In genomic region chr18:74896390-74896991, GRCh38 we compare ENCODE assay signal across 8 cellular contexts.
A peak's percentile ranks its signal among the peaks of the same experiment; 100 is the strongest.
DNase-seq lines count a peak whose midpoint lies in the region; ATAC-seq and TF ChIP-seq lines count a peak whose summit lies in the region.

No MANE protein-coding gene starts in this region.

- CTCF ChIA-PET in RWPE1 (lab: Yijun Ruan, JAX): interaction anchor here (0.5 to 0.9 kb wide), 4 partner anchors 145 to 1575 kb away, joined by 3 to 4 read pairs (median 3); no protein-coding TSS in a partner anchor
- CTCF ChIA-PET in mammary epithelial cell (lab: Charles Lee; ENCODE audit: low non-redundant PET): interaction anchor here (0.6 to 0.7 kb wide), 3 partner anchors 67 to 350 kb away, joined by 3 to 6 read pairs (median 4); no protein-coding TSS in a partner anchor

- H2AFZ ChIP-seq in mammary epithelial cell (ENCODE audit: low read depth, low read length): peak overlapping the region; percentile 55

- dilution Hi-C loops in mammary epithelial cell (cut with HindIII; ENCODE audit: low sequenced_read_pairs): no loop called here

- POLR2A ChIA-PET in RWPE1 (lab: Yijun Ruan, JAX; ENCODE audit: low non-redundant PET): no interaction called here

- peak; percentile 72 for ATAC-seq in GM19467 (IDR thresholded peaks at IDR 0.05; ENCODE audit: unreplicated experiment)
- ATAC-seq in lower lobe of right lung: peak; percentile 71 to 95

- H3K27ac ChIP-seq in RWPE1 (no peak overlapping the region), mammary epithelial cell (ENCODE audit: insufficient read depth, low read depth, low read length) (no peak overlapping the region), lower lobe of right lung (no peak overlapping the region), transverse colon (no peak overlapping the region)

- in situ Hi-C loops in mammary epithelial cell (cut with MboI; ENCODE audit: low sequenced_read_pairs in 2 of 2): no loop called here
- in situ Hi-C loops in transverse colon (cut with MboI; ENCODE audit: low pct_ligation_motif_present in 1 of 4, low pct_unique_long_range_greater_than_20kb in 1 of 4, low sequenced_read_pairs in 3 of 4): loop anchor here in 1 of 4 donors (25.0 kb wide), 1 partner anchor 591 kb away; no protein-coding TSS in a partner anchor

- H3K4me2 ChIP-seq in mammary epithelial cell (ENCODE audit: insufficient read depth, low read depth, low read length): no peak overlapping the region

- intact Hi-C loops in mammary epithelial cell (cut with micrococcal nuclease): loop anchor here (1.0 to 10.0 kb wide), 6 partner anchors 68 to 1358 kb away; no protein-coding TSS in a partner anchor
- intact Hi-C loops in lower lobe of right lung (cut with DNase I): loop anchor here (10.0 kb wide), 1 partner anchor 578 kb away; no protein-coding TSS in a partner anchor
- intact Hi-C loops in transverse colon (cut with DNase I; ENCODE audit: low total_unique reads): loop anchor here (5.0 kb wide), 1 partner anchor 604 kb away; the partner anchor contains the start of gene CYB5A

- peaks cover 6% of the 10 kb centered on the region for H3K4me1 ChIP-seq in mammary epithelial cell (ENCODE audit: insufficient read depth, low read length)
- peaks cover 4% of the 10 kb centered on the region for H3K4me1 ChIP-seq in lower lobe of right lung
- peaks cover 0 to 8% (median 0%) of the 10 kb centered on the region in 4 donors for H3K4me1 ChIP-seq in transverse colon

- H3K9me3 ChIP-seq in mammary epithelial cell (replicated peaks; ENCODE audit: insufficient read depth, low read length): no peaks in the 10 kb centered on the region
- H3K9me3 ChIP-seq in lower lobe of right lung: no peaks in the 10 kb centered on the region
- H3K9me3 ChIP-seq in transverse colon: no peaks in the 10 kb centered on the region

- no peak overlapping the region for H3K9ac ChIP-seq in mammary epithelial cell (ENCODE audit: insufficient read depth, low read length)

- peak; percentile 79 for TF ChIP-seq CTCF in RWPE1 (conservative IDR thresholded peaks at IDR 0.05; ENCODE audit: low read depth)
- peak; percentile 83 to 89 for TF ChIP-seq CTCF in mammary epithelial cell (conservative IDR thresholded peaks at IDR 0.05 in 1 of 2, IDR thresholded peaks at IDR 0.05 in 1 of 2; ENCODE audit: extremely low read depth in 1 of 2, insufficient read depth in 1 of 2, low read depth in 1 of 2, low read length in 2 of 2)
- peak; percentile 64 for TF ChIP-seq CTCF in lower lobe of right lung (IDR thresholded peaks at IDR 0.05)
- peak; percentile 41 to 77 (median 63) for TF ChIP-seq CTCF in transverse colon (IDR thresholded peaks at IDR 0.05)

- 16% methylated on average over 4 of the region's 4 CpGs for WGBS in mammary epithelial cell (ENCODE audit: low coverage, missing lambda C conversion rate)
- 34 to 63% methylated on average over 3 to 4 of the region's 4 CpGs for WGBS in transverse colon (ENCODE audit: low coverage in 1 of 2), 2 donors

- no peaks in the 10 kb centered on the region for H4K20me1 ChIP-seq in mammary epithelial cell (ENCODE audit: insufficient read depth, low read length)

- H3K79me2 ChIP-seq in mammary epithelial cell (ENCODE audit: insufficient read depth, low read length): no peaks in the 10 kb centered on the region

- H3K4me3 ChIP-seq in mammary epithelial cell (replicated peaks in 1 of 3; ENCODE audit: insufficient read depth in 1 of 3, low read depth in 2 of 3, low read length in 3 of 3) (no peak overlapping the region), lower lobe of right lung (no peak overlapping the region), transverse colon (no peak overlapping the region)

- no TSS peak for BruUV-seq in mammary epithelial cell (replicated peaks; lab: Mats Ljungman, UMichigan)

- H3K27me3 ChIP-seq in mammary epithelial cell (ENCODE audit: insufficient read depth, low read length): no peaks in the 10 kb centered on the region
- H3K27me3 ChIP-seq in lower lobe of right lung (ENCODE audit: low read depth): no peaks in the 10 kb centered on the region
- no peaks in the 10 kb centered on the region for H3K27me3 ChIP-seq in transverse colon

- TF ChIP-seq EP300 in transverse colon (IDR thresholded peaks at IDR 0.05; ENCODE audit: low read depth): no peak

- H3K36me3 ChIP-seq in mammary epithelial cell (ENCODE audit: insufficient read depth, low read length) (peaks cover under 1% of the 10 kb centered on the region), lower lobe of right lung (no peaks in the 10 kb centered on the region), transverse colon (no peaks in the 10 kb centered on the region)

- no peak for TF ChIP-seq POLR2A in transverse colon (IDR thresholded peaks at IDR 0.05)

- peak; percentile 81 for DNase-seq in DMS153 treated with DMSO at 0.1 percent for 48 hours (lab: John Stamatoyannopoulos, UW; ENCODE audit: unreplicated experiment)
- peak; percentile 22 for DNase-seq in HuH-7.5 (ENCODE audit: low spot score)
- DNase-seq in RWPE1 (ENCODE audit: low spot score): peak; percentile 36
- DNase-seq in mammary epithelial cell: peak; percentile 62
- no peak for DNase-seq in lower lobe of right lung
- DNase-seq in transverse colon: peak; percentile 55
- no peak for DNase-seq in activated CD4-positive, CD25-positive, alpha-beta regulatory T cell treated with anti-CD3 and anti-CD28 coated beads, Interleukin-2, amount 50 U/mL, for 72 hours

Comparison
In these comparisons a context has a peak if more than half of its experiments do, and no peak if none do; other contexts are left out.
1. DNase-seq: peak in DMS153 treated with DMSO at 0.1 percent for 48 hours (single experiment), HuH-7.5 (single experiment), RWPE1 (single experiment), mammary epithelial cell (single experiment) and transverse colon (single experiment); none in lower lobe of right lung (single experiment) and activated CD4-positive, CD25-positive, alpha-beta regulatory T cell treated with anti-CD3 and anti-CD28 coated beads, Interleukin-2, amount 50 U/mL, for 72 hours (single experiment).
2. Peak in every context shown above with its lines, with median percentiles within 50 percentile points of each other: CTCF ChIP-seq.